15 cellular contexts compared by ENCODE assay signal in genomic region chr2:232522855-232523681, GRCh38. TPM values are rescaled to one million over a fixed set of nuclear protein-coding genes. Genes with fewer than 3 reads are reported as not detected.
DNase-seq lines count a peak whose midpoint lies in the region; ATAC-seq, FAIRE-seq and TF ChIP-seq lines count a peak whose summit lies in the region.
"Had no signal": no experiment of that assay in that cellular context is flagged by ENCODE, and none has a peak within 500 bp of the region (broad histone marks: within the 10 kb centered on the region; RNA-seq: fewer than 3 reads in every experiment).

No MANE protein-coding gene starts in this region.

- H3K27me3 Mint-ChIP-seq in CD4-positive, CD25-positive, alpha-beta regulatory T cell = peaks cover 42% of the 10 kb centered on the region
- peaks cover 47% of the 10 kb centered on the region for H3K27me3 Mint-ChIP-seq in astrocyte (ENCODE audit: low read depth, unreplicated experiment)
- H3K27me3 Mint-ChIP-seq in naive thymus-derived CD8-positive, alpha-beta T cell = peaks cover 10 to 62% (median 46%) of the 10 kb centered on the region in 5 donors

- peaks cover 0 to 11% (median under 1%) of the 10 kb centered on the region in 4 donors for H3K4me1 Mint-ChIP-seq in CD4-positive, CD25-positive, alpha-beta regulatory T cell
- H3K4me1 Mint-ChIP-seq in astrocyte (ENCODE audit: low read depth, unreplicated experiment) = peaks cover 2% of the 10 kb centered on the region
- peaks cover 5 to 15% (median 13%) of the 10 kb centered on the region in 4 donors for H3K4me1 Mint-ChIP-seq in naive thymus-derived CD8-positive, alpha-beta T cell

- H4K20me1 ChIP-seq in astrocyte (ENCODE audit: insufficient read depth, low read length) = peaks cover 5% of the 10 kb centered on the region

- POLR2A ChIA-PET in naive thymus-derived CD8-positive, alpha-beta T cell (lab: Charles Lee) = no interaction called here

- H3K36me3 Mint-ChIP-seq in CD4-positive, CD25-positive, alpha-beta regulatory T cell = no peaks in the 10 kb centered on the region
- H3K36me3 Mint-ChIP-seq in astrocyte (ENCODE audit: low read depth, unreplicated experiment) = no peaks in the 10 kb centered on the region
- H3K36me3 Mint-ChIP-seq in naive thymus-derived CD8-positive, alpha-beta T cell = peaks cover 0 to 2% (median 0%) of the 10 kb centered on the region in 3 donors

- no peak for FAIRE-seq in astrocyte (lab: Jason Lieb, UNC)

- H3K4me2 ChIP-seq in astrocyte (ENCODE audit: low read length) = peak overlapping the region; percentile 66

- ATAC-seq in CD4-positive, CD25-positive, alpha-beta regulatory T cell (ENCODE audit: low read depth in 2 of 2) = no peak
- peak; percentile 27 to 37 for ATAC-seq in naive thymus-derived CD8-positive, alpha-beta T cell

- no peaks in the 10 kb centered on the region for H3K36me3 ChIP-seq in CD4-positive, CD25-positive, alpha-beta regulatory T cell (ENCODE audit: control insufficient read depth, insufficient read depth, low read length)
- H3K36me3 ChIP-seq in ES-I3 (ENCODE audit: insufficient read depth, low read length) (no peaks in the 10 kb centered on the region), astrocyte (ENCODE audit: insufficient read depth, low read length) (no peaks in the 10 kb centered on the region)
- H3K36me3 ChIP-seq: left lung, thyroid gland had no signal

- peaks cover 3% of the 10 kb centered on the region for H3K27me3 ChIP-seq in CD4-positive, CD25-positive, alpha-beta regulatory T cell (ENCODE audit: control insufficient read depth, insufficient read depth, low read length)
- H3K27me3 ChIP-seq in astrocyte (ENCODE audit: insufficient read depth, low read length) = peaks cover 47% of the 10 kb centered on the region

- H3K4me3 ChIP-seq in CD4-positive, CD25-positive, alpha-beta regulatory T cell (ENCODE audit: low read depth, low read length) = no peak overlapping the region
- H3K4me3 ChIP-seq in astrocyte (ENCODE audit: insufficient read depth, low read depth, low read length) = no peak overlapping the region
- H3K4me3 ChIP-seq: thyroid gland had no signal

- H3K27ac Mint-ChIP-seq in CD4-positive, CD25-positive, alpha-beta regulatory T cell = no peak overlapping the region
- no peak overlapping the region for H3K27ac Mint-ChIP-seq in astrocyte (ENCODE audit: unreplicated experiment)
- H3K27ac Mint-ChIP-seq in naive thymus-derived CD8-positive, alpha-beta T cell = no peak overlapping the region
- H3K27ac Mint-ChIP-seq: activated naive CD4-positive, alpha-beta T cell treated with anti-CD3 and anti-CD28 coated beads for 36 hours; dendritic cell treated with granulocyte-macrophage colony-stimulating factor and Interleukin-4, amounts not matched to agents 40 ng/mL and 50 ng/mL, for 4 days had no signal

- DNase-seq in CD4-positive, CD25-positive, alpha-beta regulatory T cell = no peak
- DNase-seq in astrocyte (ENCODE audit: low read depth) (no peak), cerebellar cortex (ENCODE audit: low spot score) (no peak), NCI-H345 treated with DMSO at 0.1 percent for 48 hours (lab: John Stamatoyannopoulos, UW; ENCODE audit: unreplicated experiment) (no peak), Ammon's horn (ENCODE audit: low spot score) (no peak), occipital lobe (lab: John Stamatoyannopoulos, UW) (no peak)
- DNase-seq in naive thymus-derived CD8-positive, alpha-beta T cell = peak in 1 of 10 donors; percentile 18
- DNase-seq: NCI-H1436 treated with DMSO at 0.1 percent for 48 hours; NK-92 treated with Interleukin-12 subunit alpha and Interleukin-12 subunit beta, amount 100 ng/mL, for 24 hours had no signal

- no peak overlapping the region for H2AFZ ChIP-seq in astrocyte (ENCODE audit: low read depth, low read length)

- H3K9me3 Mint-ChIP-seq in CD4-positive, CD25-positive, alpha-beta regulatory T cell = no peaks in the 10 kb centered on the region
- H3K9me3 Mint-ChIP-seq in astrocyte (ENCODE audit: unreplicated experiment) = peaks cover 2% of the 10 kb centered on the region
- no peaks in the 10 kb centered on the region for H3K9me3 Mint-ChIP-seq in naive thymus-derived CD8-positive, alpha-beta T cell
- H3K9me3 Mint-ChIP-seq: activated naive CD4-positive, alpha-beta T cell treated with anti-CD3 and anti-CD28 coated beads for 36 hours; dendritic cell treated with granulocyte-macrophage colony-stimulating factor and Interleukin-4, amounts not matched to agents 40 ng/mL and 50 ng/mL, for 4 days had no signal

- H3K9ac ChIP-seq in ES-I3 (ENCODE audit: low read depth, low read length) (peak overlapping the region; percentile 51; the same call in 1 of the 2 replicates), astrocyte (ENCODE audit: low read length) (no peak overlapping the region)

- H3K27ac ChIP-seq in CD4-positive, CD25-positive, alpha-beta regulatory T cell (ENCODE audit: insufficient read depth, low read length, poor library complexity, severe bottlenecking) = no peak overlapping the region
- no peak overlapping the region for H3K27ac ChIP-seq in astrocyte (ENCODE audit: low read depth, low read length)
- H3K27ac ChIP-seq: left lung, thyroid gland had no signal

- H3K9me3 ChIP-seq in CD4-positive, CD25-positive, alpha-beta regulatory T cell (ENCODE audit: control insufficient read depth in 2 of 2, low read length in 2 of 2) = no peaks in the 10 kb centered on the region
- H3K9me3 ChIP-seq in ES-I3 (ENCODE audit: control insufficient read depth, insufficient read depth, low read length) (no peaks in the 10 kb centered on the region), astrocyte (ENCODE audit: insufficient read depth, low read depth, low read length) (no peaks in the 10 kb centered on the region)
- H3K9me3 ChIP-seq: left lung, thyroid gland had no signal

- peaks cover 22% of the 10 kb centered on the region for H3K4me1 ChIP-seq in CD4-positive, CD25-positive, alpha-beta regulatory T cell (ENCODE audit: control insufficient read depth, insufficient read depth, low read length, poor library complexity, severe bottlenecking)
- H3K4me1 ChIP-seq in ES-I3 (ENCODE audit: insufficient read depth, low read length) = peaks cover 15% of the 10 kb centered on the region
- no peaks in the 10 kb centered on the region for H3K4me1 ChIP-seq in astrocyte (ENCODE audit: insufficient read depth, low read length)

- no peaks in the 10 kb centered on the region for H3K79me2 ChIP-seq in astrocyte (ENCODE audit: insufficient read depth, low read length)

- H3K4me3 Mint-ChIP-seq in CD4-positive, CD25-positive, alpha-beta regulatory T cell = peak overlapping the region in 3 of 4 donors; percentile 58 to 67 (median 61)
- H3K4me3 Mint-ChIP-seq in astrocyte (ENCODE audit: unreplicated experiment) = no peak overlapping the region
- H3K4me3 Mint-ChIP-seq in naive thymus-derived CD8-positive, alpha-beta T cell = peak overlapping the region in 9 of 10 donors; percentile 52 to 75 (median 69)
- H3K4me3 Mint-ChIP-seq: activated naive CD4-positive, alpha-beta T cell treated with anti-CD3 and anti-CD28 coated beads for 36 hours had no signal

- TF ChIP-seq CTCF in astrocyte (IDR thresholded peaks at IDR 0.05; ENCODE audit: insufficient read depth, low read depth, low read length) = no peak

RNA-seq across cellular contexts. Expression of gene PRSS56, which starts 2.9 kb away (rescaled TPM):
- not detected for total RNA-seq in CD4-positive, CD25-positive, alpha-beta regulatory T cell
- not detected for polyA plus RNA-seq in CD4-positive, CD25-positive, alpha-beta regulatory T cell
- total RNA-seq in astrocyte (not detected in 2 replicates), occipital lobe (not detected)
- not detected for total RNA-seq in naive thymus-derived CD8-positive, alpha-beta T cell
- polyA plus RNA-seq in naive thymus-derived CD8-positive, alpha-beta T cell = not detected
- total RNA-seq: activated naive CD4-positive, alpha-beta T cell treated with anti-CD3 and anti-CD28 coated beads for 36 hours; left lung; posterior vena cava; thyroid gland had no signal

RNA-seq across cellular contexts. Expression of gene CHRND, which starts 2.9 kb away (rescaled TPM):
- not detected for total RNA-seq in CD4-positive, CD25-positive, alpha-beta regulatory T cell
- polyA plus RNA-seq in CD4-positive, CD25-positive, alpha-beta regulatory T cell = not detected
- total RNA-seq in astrocyte (not detected in 2 replicates), occipital lobe (not detected)
- total RNA-seq in naive thymus-derived CD8-positive, alpha-beta T cell = not detected
- polyA plus RNA-seq in naive thymus-derived CD8-positive, alpha-beta T cell = not detected
- total RNA-seq: activated naive CD4-positive, alpha-beta T cell treated with anti-CD3 and anti-CD28 coated beads for 36 hours; left lung; posterior vena cava; thyroid gland had no signal

RNA-seq across cellular contexts. Expression of gene CHRNG, which starts 16.4 kb away (rescaled TPM):
- total RNA-seq in CD4-positive, CD25-positive, alpha-beta regulatory T cell = not detected
- under 1 TPM in 1 of 4 donors, not detected in 3; 0.07 TPM for polyA plus RNA-seq in CD4-positive, CD25-positive, alpha-beta regulatory T cell
- total RNA-seq in astrocyte = not detected in 2 replicates
- total RNA-seq in naive thymus-derived CD8-positive, alpha-beta T cell = not detected
- polyA plus RNA-seq in naive thymus-derived CD8-positive, alpha-beta T cell = under 1 TPM in 1 of 3 donors, not detected in 2; 0.59 TPM
- 0.16 TPM for total RNA-seq in occipital lobe
- total RNA-seq: activated naive CD4-positive, alpha-beta T cell treated with anti-CD3 and anti-CD28 coated beads for 36 hours; left lung; posterior vena cava; thyroid gland had no signal

RNA-seq across cellular contexts. Expression of gene TIGD1, which starts 27.3 kb away (rescaled TPM):
- 14.5 TPM for total RNA-seq in CD4-positive, CD25-positive, alpha-beta regulatory T cell
- polyA plus RNA-seq in CD4-positive, CD25-positive, alpha-beta regulatory T cell = 10 to 100 TPM; 11.2 to 15.1 (median 14.4) TPM
- total RNA-seq in astrocyte (6.5 and 6.7 TPM in 2 replicates), occipital lobe (11.2 TPM)
- total RNA-seq in naive thymus-derived CD8-positive, alpha-beta T cell = 10 to 100 TPM; 28.2 to 29.5 TPM
- 10 to 100 TPM; 10.0 to 18.6 (median 14.2) TPM for polyA plus RNA-seq in naive thymus-derived CD8-positive, alpha-beta T cell

RNA-seq across cellular contexts. Expression of gene EIF4E2, which starts 27.4 kb away (rescaled TPM):
- total RNA-seq in CD4-positive, CD25-positive, alpha-beta regulatory T cell = 60.0 TPM
- polyA plus RNA-seq in CD4-positive, CD25-positive, alpha-beta regulatory T cell = 100 to 1,000 TPM in 2 of 4 donors, 10 to 100 TPM in 2; 80.6 to 122 (median 98.0) TPM
- total RNA-seq in astrocyte (112 and 113 TPM in 2 replicates), occipital lobe (38.1 TPM)
- 10 to 100 TPM; 61.5 to 64.0 TPM for total RNA-seq in naive thymus-derived CD8-positive, alpha-beta T cell
- polyA plus RNA-seq in naive thymus-derived CD8-positive, alpha-beta T cell = 10 to 100 TPM; 41.5 to 49.3 (median 43.6) TPM

Comparison
In these comparisons a context has a peak if more than half of its experiments do, and no peak if none do; other contexts are left out.
1. ATAC-seq: peak in naive thymus-derived CD8-positive, alpha-beta T cell (2 of 2); none in CD4-positive, CD25-positive, alpha-beta regulatory T cell (0 of 2).